Comparison of ENCODE assay signal across 24 cellular contexts in genomic region chrX:153736871-153737441, GRCh38. TPM values are rescaled to one million over a fixed set of nuclear protein-coding genes. Genes with fewer than 3 reads are reported as not detected.
DNase-seq lines count a peak whose midpoint lies in the region; ATAC-seq, FAIRE-seq and TF ChIP-seq lines count a peak whose summit lies in the region.
"Had no signal": no experiment of that assay in that cellular context is flagged by ENCODE, and none has a peak within 500 bp of the region (broad histone marks: within the 10 kb centered on the region; RNA-seq: fewer than 3 reads in every experiment).

No MANE protein-coding gene starts in this region.

- H3K4me3 ChIP-seq in BLaER1: no peak overlapping the region
- H3K4me3 ChIP-seq in HepG2 (replicated peaks in 1 of 3; ENCODE audit: insufficient read depth in 1 of 3, low read depth in 2 of 3, low read length in 3 of 3): no peak overlapping the region
- H3K4me3 ChIP-seq in mucosa of descending colon: no peak overlapping the region
- H3K4me3 ChIP-seq: GM12878 had no signal

- H3K79me2 ChIP-seq in HepG2 (ENCODE audit: insufficient read depth, low read length): no peaks in the 10 kb centered on the region

- WGBS in HepG2 (ENCODE audit: low lambda C conversion rate): no CpG with 5 or more reads among the region's 15 CpGs

- DNase-seq in DMS79 (lab: John Stamatoyannopoulos, UW) (peak; percentile 13), NCI-H1092 treated with DMSO at 0.1 percent for 48 hours (lab: John Stamatoyannopoulos, UW) (peak; percentile 56), HepG2 (ENCODE audit: low spot score) (no peak), NCI-H2107 (lab: John Stamatoyannopoulos, UW) (no peak), head of caudate nucleus (no peak), mucosa of descending colon (no peak)
- DNase-seq: DMS153; EL; HFFc6; NCI-H1417 treated with DMSO at 0.1 percent for 48 hours; NCI-H187 treated with DMSO at 0.1 percent for 48 hours; NCI-H2171; NCI-H526 treated with DMSO at 0.1 percent for 48 hours; NK-92 treated with Interleukin-12 subunit alpha and Interleukin-12 subunit beta, amount 100 ng/mL, for 24 hours; Right ventricle myocardium superior; T-helper 1 cell; T1000 had no signal

- H2AFZ ChIP-seq in HepG2 (ENCODE audit: low read length): no peak overlapping the region

- no peak for TF ChIP-seq RAD21 in HepG2 (CRISPR knock-in tag; IDR thresholded peaks at IDR 0.05)

- H3K9ac ChIP-seq in BLaER1: no peak overlapping the region
- no peak overlapping the region for H3K9ac ChIP-seq in HepG2 (ENCODE audit: insufficient read depth, low read depth, low read length)

- H3K27me3 ChIP-seq in BLaER1 (peaks cover 32% of the 10 kb centered on the region), HepG2 (ENCODE audit: control insufficient read depth in 1 of 2, insufficient read depth in 2 of 2, low read length in 2 of 2) (no peaks in the 10 kb centered on the region)

- TF ChIP-seq EP300 in HepG2 (IDR thresholded peaks at IDR 0.05; ENCODE audit: low read depth in 2 of 2, low read length in 2 of 2) (no peak), HepG2 (CRISPR knock-in tag; IDR thresholded peaks at IDR 0.05; ENCODE audit: borderline replicate concordance) (no peak)

- no peak for FAIRE-seq in HepG2 (lab: Jason Lieb, UNC)
- FAIRE-seq: GM12878, GM18507, HTR-8/SVneo had no signal

- H3K4me1 ChIP-seq in BLaER1 (peaks cover 75% of the 10 kb centered on the region), HepG2 (ENCODE audit: insufficient read depth, low read length) (peaks cover 9% of the 10 kb centered on the region), mucosa of descending colon (ENCODE audit: low read depth) (no peaks in the 10 kb centered on the region)

- no peak for TF ChIP-seq CTCF in HepG2 (CRISPR knock-in tag; IDR thresholded peaks at IDR 0.05)
- TF ChIP-seq CTCF in mucosa of descending colon (IDR thresholded peaks at IDR 0.05): no peak

- H3K9me3 ChIP-seq in BLaER1: peaks cover 28% of the 10 kb centered on the region
- no peaks in the 10 kb centered on the region for H3K9me3 ChIP-seq in HepG2 (ENCODE audit: low read length)
- no peaks in the 10 kb centered on the region for H3K9me3 ChIP-seq in mucosa of descending colon

- POLR2A ChIA-PET in HepG2 (lab: Yijun Ruan, JAX): no interaction called here

- in situ Hi-C loops in HepG2 (cut with HindIII; ENCODE audit: extremely low pct_ligation_motif_present, low pct_unique_long_range_greater_than_20kb): no loop called here

- no peak for TF ChIP-seq POLR2A in HepG2 (IDR thresholded peaks at IDR 0.05; ENCODE audit: insufficient read depth in 1 of 2, low read depth in 2 of 2, low read length in 2 of 2)

- peaks cover 48% of the 10 kb centered on the region for H3K36me3 ChIP-seq in BLaER1
- H3K36me3 ChIP-seq in HepG2 (replicated peaks in 1 of 2; ENCODE audit: control insufficient read depth in 1 of 2, insufficient read depth in 2 of 2, low read length in 2 of 2): 0 out of 5 replicates have a peak, but pooled peaks cover 0 to 3% of the 10 kb centered on the region in 2 experiments
- no peaks in the 10 kb centered on the region for H3K36me3 ChIP-seq in mucosa of descending colon (ENCODE audit: low read depth)

- H4K20me1 ChIP-seq in BLaER1: peaks cover 30% of the 10 kb centered on the region
- H4K20me1 ChIP-seq in HepG2 (ENCODE audit: insufficient read depth, low read length): no peaks in the 10 kb centered on the region

- no peak for ATAC-seq in HepG2
- ATAC-seq in mucosa of descending colon: no peak
- no peak for ATAC-seq in GM19324 (IDR thresholded peaks at IDR 0.05; ENCODE audit: low FRiP score, unreplicated experiment)
- ATAC-seq: GM12878 had no signal

- intact Hi-C loops in HepG2 (cut with micrococcal nuclease; ENCODE audit: unreplicated experiment) (no loop called here), head of caudate nucleus (cut with DNase I) (no loop called here), mucosa of descending colon (cut with DNase I, micrococcal nuclease) (no loop called here)

- H3K4me2 ChIP-seq in BLaER1 (peak overlapping the region; percentile 71), HepG2 (ENCODE audit: low read depth, low read length) (no peak overlapping the region)

- CTCF ChIA-PET in HepG2 (lab: Yijun Ruan, JAX; ENCODE audit: low intra/inter-chr PET ratio, low total read pairs): no interaction called here

- no TSS peak for BruUV-seq in HepG2 (replicated peaks; lab: Mats Ljungman, UMichigan)

- H3K27ac ChIP-seq in BLaER1: no peak overlapping the region
- no peak overlapping the region for H3K27ac ChIP-seq in HepG2 (ENCODE audit: extremely low read length, insufficient read depth, low read length)

RNA-seq across cellular contexts. Expression of gene ABCD1, which starts 12.3 kb away (rescaled TPM):
- 10.1 and 15.9 TPM in 2 replicates for total RNA-seq in HepG2 (2016; rRNA removed; fragmentation: Illumina TruSeq; extraction: Trizol)
- total RNA-seq in HepG2 (2016; cell fraction: cytosol; rRNA removed; fragmentation: Illumina TruSeq; extraction: Trizol; ENCODE audit: low read depth): 1.6 and 2.0 TPM in 2 replicates
- 9.1 and 16.2 TPM in 2 replicates for total RNA-seq in HepG2 (2016; cell fraction: insoluble cytoplasmic fraction; rRNA removed; fragmentation: Illumina TruSeq; extraction: Trizol)
- total RNA-seq in HepG2 (2016; cell fraction: membrane; rRNA removed; fragmentation: Illumina TruSeq; extraction: Trizol): 5.1 and 7.8 TPM in 2 replicates
- total RNA-seq in HepG2 (2016; cell fraction: nucleus; rRNA removed; fragmentation: Illumina TruSeq; extraction: Trizol): 14.6 and 18.2 TPM in 2 replicates
- polyA plus RNA-seq in HepG2 (2011; rRNA removed): 11.4 and 15.4 TPM in 2 replicates
- 7.2 and 9.7 TPM in 2 replicates for polyA plus RNA-seq in HepG2 (2011; cell fraction: cytosol; rRNA removed)
- 50.2 and 59.9 TPM in 2 replicates for polyA plus RNA-seq in HepG2 (2011; cell fraction: nucleus; rRNA removed)
- 19.7 and 23.2 TPM in 2 replicates for polyA plus RNA-seq in HepG2 (2012)
- 2.1 and 2.2 TPM in 2 replicates for polyA plus RNA-seq in HepG2 (2016; cell fraction: cytosol; fragmentation: Illumina TruSeq; extraction: Trizol; ENCODE audit: low read depth)
- polyA plus RNA-seq in HepG2 (2016; cell fraction: insoluble cytoplasmic fraction; fragmentation: Illumina TruSeq; extraction: Trizol; ENCODE audit: low read depth): 8.6 and 12.6 TPM in 2 replicates
- polyA plus RNA-seq in HepG2 (2016; cell fraction: membrane; fragmentation: Illumina TruSeq; extraction: Trizol; ENCODE audit: low read depth): 4.3 and 5.1 TPM in 2 replicates
- polyA plus RNA-seq in HepG2 (2016; cell fraction: nucleus; fragmentation: Illumina TruSeq; extraction: Trizol; ENCODE audit: insufficient read depth, low read depth): 34.6 and 36.9 TPM in 2 replicates
- 25.4 and 48.9 TPM in 2 replicates for polyA minus RNA-seq in HepG2 (2011; rRNA and poly(A)+ RNA removed; ENCODE audit: low replicate concordance)
- 19.4 and 20.9 TPM in 2 replicates for polyA minus RNA-seq in HepG2 (2011; cell fraction: cytosol; rRNA and poly(A)+ RNA removed)
- 25.5 and 30.1 TPM in 2 replicates for polyA minus RNA-seq in HepG2 (2011; cell fraction: nucleus; rRNA and poly(A)+ RNA removed)
- total RNA-seq in mucosa of descending colon: 10 to 100 TPM; 13.0 to 27.3 (median 13.0) TPM

RNA-seq across cellular contexts. Expression of gene BCAP31, which starts 12.8 kb away (rescaled TPM):
- total RNA-seq in HepG2 (2016; rRNA removed; fragmentation: Illumina TruSeq; extraction: Trizol) (101 and 178 TPM in 2 replicates), mucosa of descending colon (100 to 1,000 TPM; 158 to 209 (median 181) TPM)
- 102 and 117 TPM in 2 replicates for total RNA-seq in HepG2 (2016; cell fraction: cytosol; rRNA removed; fragmentation: Illumina TruSeq; extraction: Trizol; ENCODE audit: low read depth)
- total RNA-seq in HepG2 (2016; cell fraction: insoluble cytoplasmic fraction; rRNA removed; fragmentation: Illumina TruSeq; extraction: Trizol): 101 and 181 TPM in 2 replicates
- total RNA-seq in HepG2 (2016; cell fraction: membrane; rRNA removed; fragmentation: Illumina TruSeq; extraction: Trizol): 109 and 120 TPM in 2 replicates
- total RNA-seq in HepG2 (2016; cell fraction: nucleus; rRNA removed; fragmentation: Illumina TruSeq; extraction: Trizol): 130 and 143 TPM in 2 replicates
- 139 and 155 TPM in 2 replicates for polyA plus RNA-seq in HepG2 (2011; rRNA removed)
- 152 and 160 TPM in 2 replicates for polyA plus RNA-seq in HepG2 (2011; cell fraction: cytosol; rRNA removed)
- 78.1 and 93.1 TPM in 2 replicates for polyA plus RNA-seq in HepG2 (2011; cell fraction: nucleus; rRNA removed)
- polyA plus RNA-seq in HepG2 (2012): 231 and 288 TPM in 2 replicates
- 105 and 124 TPM in 2 replicates for polyA plus RNA-seq in HepG2 (2016; cell fraction: cytosol; fragmentation: Illumina TruSeq; extraction: Trizol; ENCODE audit: low read depth)
- polyA plus RNA-seq in HepG2 (2016; cell fraction: insoluble cytoplasmic fraction; fragmentation: Illumina TruSeq; extraction: Trizol; ENCODE audit: low read depth): 93.2 and 96.9 TPM in 2 replicates
- polyA plus RNA-seq in HepG2 (2016; cell fraction: membrane; fragmentation: Illumina TruSeq; extraction: Trizol; ENCODE audit: low read depth): 94.8 and 109 TPM in 2 replicates
- 219 and 236 TPM in 2 replicates for polyA plus RNA-seq in HepG2 (2016; cell fraction: nucleus; fragmentation: Illumina TruSeq; extraction: Trizol; ENCODE audit: insufficient read depth, low read depth)
- 297 and 320 TPM in 2 replicates for polyA minus RNA-seq in HepG2 (2011; rRNA and poly(A)+ RNA removed; ENCODE audit: low replicate concordance)
- 61.3 and 65.4 TPM in 2 replicates for polyA minus RNA-seq in HepG2 (2011; cell fraction: cytosol; rRNA and poly(A)+ RNA removed)
- polyA minus RNA-seq in HepG2 (2011; cell fraction: nucleus; rRNA and poly(A)+ RNA removed): 46.2 and 58.7 TPM in 2 replicates

RNA-seq across cellular contexts. Expression of gene PLXNB3, which starts 27.1 kb away (rescaled TPM):
- 1.2 and 3.0 TPM in 2 replicates for total RNA-seq in HepG2 (2016; rRNA removed; fragmentation: Illumina TruSeq; extraction: Trizol)
- 0.20 and 0.62 TPM in 2 replicates for total RNA-seq in HepG2 (2016; cell fraction: cytosol; rRNA removed; fragmentation: Illumina TruSeq; extraction: Trizol; ENCODE audit: low read depth)
- 0.51 and 3.2 TPM in 2 replicates for total RNA-seq in HepG2 (2016; cell fraction: insoluble cytoplasmic fraction; rRNA removed; fragmentation: Illumina TruSeq; extraction: Trizol)
- total RNA-seq in HepG2 (2016; cell fraction: membrane; rRNA removed; fragmentation: Illumina TruSeq; extraction: Trizol): 0.90 and 1.4 TPM in 2 replicates
- 3.6 and 5.9 TPM in 2 replicates for total RNA-seq in HepG2 (2016; cell fraction: nucleus; rRNA removed; fragmentation: Illumina TruSeq; extraction: Trizol)
- 6.9 and 8.1 TPM in 2 replicates for polyA plus RNA-seq in HepG2 (2011; rRNA removed)
- 2.0 and 3.8 TPM in 2 replicates for polyA plus RNA-seq in HepG2 (2011; cell fraction: cytosol; rRNA removed)
- 40.4 and 58.7 TPM in 2 replicates for polyA plus RNA-seq in HepG2 (2011; cell fraction: nucleus; rRNA removed)
- 3.4 and 5.7 TPM in 2 replicates for polyA plus RNA-seq in HepG2 (2012)
- 0.61 and 0.93 TPM in 2 replicates for polyA plus RNA-seq in HepG2 (2016; cell fraction: cytosol; fragmentation: Illumina TruSeq; extraction: Trizol; ENCODE audit: low read depth)
- polyA plus RNA-seq in HepG2 (2016; cell fraction: insoluble cytoplasmic fraction; fragmentation: Illumina TruSeq; extraction: Trizol; ENCODE audit: low read depth): 1.8 and 2.9 TPM in 2 replicates
- polyA plus RNA-seq in HepG2 (2016; cell fraction: membrane; fragmentation: Illumina TruSeq; extraction: Trizol; ENCODE audit: low read depth): 2.0 and 2.3 TPM in 2 replicates
- polyA plus RNA-seq in HepG2 (2016; cell fraction: nucleus; fragmentation: Illumina TruSeq; extraction: Trizol; ENCODE audit: insufficient read depth, low read depth): 20.2 and 27.0 TPM in 2 replicates
- polyA minus RNA-seq in HepG2 (2011; rRNA and poly(A)+ RNA removed; ENCODE audit: low replicate concordance): 0.68 and 8.0 TPM in 2 replicates
- polyA minus RNA-seq in HepG2 (2011; cell fraction: cytosol; rRNA and poly(A)+ RNA removed): 5.1 and 5.5 TPM in 2 replicates
- polyA minus RNA-seq in HepG2 (2011; cell fraction: nucleus; rRNA and poly(A)+ RNA removed): 5.0 and 6.8 TPM in 2 replicates
- total RNA-seq in mucosa of descending colon: 10 to 100 TPM in 1 of 3 donors, 1 to 10 TPM in 2; 3.0 to 44.9 (median 3.3) TPM
- total RNA-seq: A673 had no signal
- polyA plus RNA-seq: CD14-positive monocyte had no signal

RNA-seq across cellular contexts. Expression of gene SRPK3, which starts 43.9 kb away (rescaled TPM):
- total RNA-seq in HepG2 (2016; rRNA removed; fragmentation: Illumina TruSeq; extraction: Trizol): 0.22 TPM in 1 of 2 replicates, not detected in the other
- total RNA-seq in HepG2 (2016; cell fraction: cytosol; rRNA removed; fragmentation: Illumina TruSeq; extraction: Trizol; ENCODE audit: low read depth): not detected in 2 replicates
- total RNA-seq in HepG2 (2016; cell fraction: insoluble cytoplasmic fraction; rRNA removed; fragmentation: Illumina TruSeq; extraction: Trizol): 0.09 TPM in 1 of 2 replicates, not detected in the other
- 0.07 TPM in 1 of 2 replicates, not detected in the other for total RNA-seq in HepG2 (2016; cell fraction: membrane; rRNA removed; fragmentation: Illumina TruSeq; extraction: Trizol)
- not detected in 2 replicates for total RNA-seq in HepG2 (2016; cell fraction: nucleus; rRNA removed; fragmentation: Illumina TruSeq; extraction: Trizol)
- 0.10 and 0.30 TPM in 2 replicates for polyA plus RNA-seq in HepG2 (2011; rRNA removed)
- polyA plus RNA-seq in HepG2 (2011; cell fraction: cytosol; rRNA removed): 0.03 and 0.13 TPM in 2 replicates
- polyA plus RNA-seq in HepG2 (2011; cell fraction: nucleus; rRNA removed): 0.93 and 2.1 TPM in 2 replicates
- 0.07 and 0.15 TPM in 2 replicates for polyA plus RNA-seq in HepG2 (2012)
- 0.16 and 0.37 TPM in 2 replicates for polyA plus RNA-seq in HepG2 (2016; cell fraction: cytosol; fragmentation: Illumina TruSeq; extraction: Trizol; ENCODE audit: low read depth)
- polyA plus RNA-seq in HepG2 (2016; cell fraction: insoluble cytoplasmic fraction; fragmentation: Illumina TruSeq; extraction: Trizol; ENCODE audit: low read depth): not detected in 2 replicates
- polyA plus RNA-seq in HepG2 (2016; cell fraction: membrane; fragmentation: Illumina TruSeq; extraction: Trizol; ENCODE audit: low read depth): 0.14 TPM in 1 of 2 replicates, not detected in the other
- polyA plus RNA-seq in HepG2 (2016; cell fraction: nucleus; fragmentation: Illumina TruSeq; extraction: Trizol; ENCODE audit: insufficient read depth, low read depth): 0.57 TPM in 1 of 2 replicates, not detected in the other
- 0.06 TPM in 1 of 2 replicates, not detected in the other for polyA minus RNA-seq in HepG2 (2011; rRNA and poly(A)+ RNA removed; ENCODE audit: low replicate concordance)
- polyA minus RNA-seq in HepG2 (2011; cell fraction: cytosol; rRNA and poly(A)+ RNA removed): not detected in 2 replicates
- polyA minus RNA-seq in HepG2 (2011; cell fraction: nucleus; rRNA and poly(A)+ RNA removed): not detected in 2 replicates
- total RNA-seq in mucosa of descending colon: 1 to 10 TPM in 2 of 3 donors, under 1 TPM in 1; 0.55 to 4.6 (median 1.0) TPM
- total RNA-seq: A673, GM12878 had no signal
- polyA plus RNA-seq: CD14-positive monocyte had no signal

RNA-seq across cellular contexts. Expression of gene SLC6A8, which starts 49.2 kb away (rescaled TPM):
- total RNA-seq in HepG2 (2016; rRNA removed; fragmentation: Illumina TruSeq; extraction: Trizol) (9.0 and 13.9 TPM in 2 replicates), mucosa of descending colon (100 to 1,000 TPM; 214 to 313 (median 251) TPM)
- total RNA-seq in HepG2 (2016; cell fraction: cytosol; rRNA removed; fragmentation: Illumina TruSeq; extraction: Trizol; ENCODE audit: low read depth): 5.6 and 6.3 TPM in 2 replicates
- 8.6 and 16.2 TPM in 2 replicates for total RNA-seq in HepG2 (2016; cell fraction: insoluble cytoplasmic fraction; rRNA removed; fragmentation: Illumina TruSeq; extraction: Trizol)
- total RNA-seq in HepG2 (2016; cell fraction: membrane; rRNA removed; fragmentation: Illumina TruSeq; extraction: Trizol): 22.0 and 22.3 TPM in 2 replicates
- 11.0 and 18.5 TPM in 2 replicates for total RNA-seq in HepG2 (2016; cell fraction: nucleus; rRNA removed; fragmentation: Illumina TruSeq; extraction: Trizol)
- polyA plus RNA-seq in HepG2 (2011; rRNA removed): 176 and 264 TPM in 2 replicates
- 196 and 214 TPM in 2 replicates for polyA plus RNA-seq in HepG2 (2011; cell fraction: cytosol; rRNA removed)
- polyA plus RNA-seq in HepG2 (2011; cell fraction: nucleus; rRNA removed): 723 and 745 TPM in 2 replicates
- polyA plus RNA-seq in HepG2 (2012): 356 and 405 TPM in 2 replicates
- 10.4 and 12.7 TPM in 2 replicates for polyA plus RNA-seq in HepG2 (2016; cell fraction: cytosol; fragmentation: Illumina TruSeq; extraction: Trizol; ENCODE audit: low read depth)
- 19.8 and 27.0 TPM in 2 replicates for polyA plus RNA-seq in HepG2 (2016; cell fraction: insoluble cytoplasmic fraction; fragmentation: Illumina TruSeq; extraction: Trizol; ENCODE audit: low read depth)
- 35.0 and 35.9 TPM in 2 replicates for polyA plus RNA-seq in HepG2 (2016; cell fraction: membrane; fragmentation: Illumina TruSeq; extraction: Trizol; ENCODE audit: low read depth)
- 58.3 and 60.5 TPM in 2 replicates for polyA plus RNA-seq in HepG2 (2016; cell fraction: nucleus; fragmentation: Illumina TruSeq; extraction: Trizol; ENCODE audit: insufficient read depth, low read depth)
- 85.4 and 544 TPM in 2 replicates for polyA minus RNA-seq in HepG2 (2011; rRNA and poly(A)+ RNA removed; ENCODE audit: low replicate concordance)
- 145 and 181 TPM in 2 replicates for polyA minus RNA-seq in HepG2 (2011; cell fraction: cytosol; rRNA and poly(A)+ RNA removed)
- polyA minus RNA-seq in HepG2 (2011; cell fraction: nucleus; rRNA and poly(A)+ RNA removed): 106 and 150 TPM in 2 replicates

Comparison
In these comparisons a context has a peak if more than half of its experiments do, and no peak if none do; other contexts are left out.
1. DNase-seq: peak in DMS79 (single experiment) and NCI-H1092 treated with DMSO at 0.1 percent for 48 hours (single experiment); none in HepG2 (single experiment), NCI-H2107 (single experiment), head of caudate nucleus (0 of 42) and mucosa of descending colon (0 of 3).